In the genomic region with DNA sequence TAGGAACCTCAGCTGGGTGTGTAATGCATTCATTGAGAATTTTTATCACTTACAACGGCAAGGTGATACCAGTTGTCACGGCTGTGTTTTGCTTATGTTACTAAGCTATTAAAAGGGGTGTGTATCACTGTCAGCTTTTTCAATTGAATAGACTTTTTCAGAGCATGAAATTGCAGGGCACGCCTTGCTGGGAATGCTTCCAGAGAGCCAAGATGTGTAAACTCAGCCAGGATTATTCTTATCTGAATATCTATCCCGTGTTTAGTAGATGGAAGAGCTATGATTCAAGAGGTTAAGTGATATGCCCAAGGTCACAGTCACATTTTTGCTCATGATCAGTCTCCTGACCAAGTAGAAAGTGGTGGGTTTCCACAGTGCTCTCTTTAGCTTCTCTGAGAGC, we compare ENCODE assay signal across 15 cellular contexts. TPM values are rescaled to one million over a fixed set of nuclear protein-coding genes. Genes with fewer than 3 reads are reported as not detected.
A peak's percentile ranks its signal among the peaks of the same experiment; 100 is the strongest.
DNase-seq lines count a peak whose midpoint lies in the region; ATAC-seq, FAIRE-seq and TF ChIP-seq lines count a peak whose summit lies in the region.
"Had no signal": no experiment of that assay in that cellular context is flagged by ENCODE, and none has a peak within 500 bp of the region (broad histone marks: within the 10 kb centered on the region; RNA-seq: fewer than 3 reads in every experiment).

No MANE protein-coding gene starts in this region.

- no peak overlapping the region for H3K4me2 ChIP-seq in keratinocyte (ENCODE audit: control insufficient read depth, extremely low read depth, insufficient read depth, low read depth, low read length)
- H3K4me2 ChIP-seq: GM23338 had no signal

- DNase-seq in COLO829 (ENCODE audit: low spot score), result peak; percentile 88
- DNase-seq in NCI-H1092 treated with DMSO at 0.1 percent for 48 hours (lab: John Stamatoyannopoulos, UW), result peak; percentile 83
- peak; percentile 79 to 88 for DNase-seq in SJCRH30
- no peak for DNase-seq in keratinocyte (ENCODE audit: low read depth, low spot score)
- no peak for DNase-seq in NCI-H82 treated with DMSO at 0.1 percent for 48 hours (lab: John Stamatoyannopoulos, UW; ENCODE audit: unreplicated experiment)
- no peak for DNase-seq in NCI-H510A (lab: John Stamatoyannopoulos, UW)
- no peak for DNase-seq in hepatic stellate cell (ENCODE audit: low spot score)
- DNase-seq: activated CD4-positive, alpha-beta T cell treated with anti-CD3 and anti-CD28 coated beads for 4 hours; C1 segment of cervical spinal cord; left cardiac atrium; NCI-H524 treated with DMSO at 0.1 percent for 48 hours; stimulated activated CD8-positive, alpha-beta memory T cell treated with anti-CD3 and anti-CD28 coated beads, Interleukin-4, amount 100 ng/mL, for 48 hours had no signal

- no peaks in the 10 kb centered on the region; the same call in 1 of the 2 replicates for H3K9me3 ChIP-seq in SJCRH30 (replicated peaks)
- H3K9me3 ChIP-seq in keratinocyte (ENCODE audit: control insufficient read depth, low read depth, low read length), result no peaks in the 10 kb centered on the region
- H3K9me3 ChIP-seq: uterus had no signal

- no peak for TF ChIP-seq CTCF in keratinocyte (optimal IDR thresholded peaks at IDR 0.05 in 1 of 3, IDR thresholded peaks at IDR 0.05 in 1 of 3, conservative IDR thresholded peaks at IDR 0.05 in 1 of 3; ENCODE audit: extremely low read depth in 1 of 3, insufficient read depth in 2 of 3, low read length in 3 of 3)

- H3K27me3 ChIP-seq in SJCRH30 (no peaks in the 10 kb centered on the region; the same call in 1 of the 2 replicates), keratinocyte (ENCODE audit: control insufficient read depth, extremely low read depth, insufficient read depth, low read length) (no peaks in the 10 kb centered on the region)
- H3K27me3 ChIP-seq: uterus had no signal

- no peaks in the 10 kb centered on the region for H3K36me3 ChIP-seq in SJCRH30
- H3K36me3 ChIP-seq in keratinocyte (ENCODE audit: control insufficient read depth in 2 of 2, extremely low read depth in 1 of 2, insufficient read depth in 2 of 2, low read length in 2 of 2), result no peaks in the 10 kb centered on the region
- H3K36me3 ChIP-seq: uterus had no signal

- peak; percentile 44 for FAIRE-seq in keratinocyte (lab: Jason Lieb, UNC)

- H3K9me1 ChIP-seq in keratinocyte (ENCODE audit: control insufficient read depth, extremely low read depth, insufficient read depth, low read length), result no peaks in the 10 kb centered on the region

- no peak overlapping the region for H3K4me3 ChIP-seq in SJCRH30
- H3K4me3 ChIP-seq in keratinocyte (ENCODE audit: control insufficient read depth in 2 of 3, extremely low read depth in 1 of 3, insufficient read depth in 2 of 3, low read depth in 1 of 3, low read length in 3 of 3), result no peak overlapping the region
- H3K4me3 ChIP-seq: GM23338, uterus had no signal

- H3K4me1 ChIP-seq in SJCRH30, result peaks cover 11% of the 10 kb centered on the region
- peaks cover 15% of the 10 kb centered on the region for H3K4me1 ChIP-seq in keratinocyte (ENCODE audit: control insufficient read depth, extremely low read depth, insufficient read depth, low read length)
- H3K4me1 ChIP-seq: uterus had no signal

- dilution Hi-C loops in keratinocyte (cut with MboI; ENCODE audit: extremely low pct_ligation_motif_present, low sequenced_read_pairs), result no loop called here

- H3K79me2 ChIP-seq in keratinocyte (ENCODE audit: control insufficient read depth, insufficient read depth, low read length), result no peaks in the 10 kb centered on the region

- H3K27ac ChIP-seq in SJCRH30, result no peak overlapping the region
- no peak overlapping the region for H3K27ac ChIP-seq in keratinocyte (ENCODE audit: control insufficient read depth, insufficient read depth, low read length)
- H3K27ac ChIP-seq: uterus had no signal

- no peaks in the 10 kb centered on the region for H4K20me1 ChIP-seq in keratinocyte (ENCODE audit: control insufficient read depth, extremely low read depth, insufficient read depth, low read length)

- H2AFZ ChIP-seq in keratinocyte (ENCODE audit: control insufficient read depth, low read length), result no peak overlapping the region
- H2AFZ ChIP-seq: GM23338 had no signal

- H3K9ac ChIP-seq in keratinocyte (ENCODE audit: control insufficient read depth, extremely low read depth, insufficient read depth, low read length), result no peak overlapping the region

- no peak for ATAC-seq in GM18907 (IDR thresholded peaks at IDR 0.05; ENCODE audit: unreplicated experiment)
- ATAC-seq: GM23338, left cardiac atrium had no signal

RNA-seq across cellular contexts. Expression of gene TEKT3, which starts 6.6 kb away (rescaled TPM):
- not detected in 2 replicates for total RNA-seq in SJCRH30 (2014; rRNA removed; shearing (Covaris generic))
- 0.12 to 0.19 TPM (median 0.16 TPM) in 3 replicates for polyA plus RNA-seq in keratinocyte
- not detected for polyA plus RNA-seq in keratinocyte (2011; ENCODE audit: low read depth)
- polyA plus RNA-seq in keratinocyte (2011; cell fraction: cytosol; rRNA removed), result 0.26 TPM in 1 of 2 replicates, not detected in the other
- polyA plus RNA-seq in keratinocyte (2011; cell fraction: nucleus; rRNA removed), result 0.14 and 0.73 TPM in 2 replicates
- polyA plus RNA-seq in keratinocyte (2012; ENCODE audit: low replicate concordance), result not detected in 2 replicates
- not detected in 3 replicates for polyA minus RNA-seq in keratinocyte
- polyA minus RNA-seq in keratinocyte (2011; cell fraction: cytosol; rRNA and poly(A)+ RNA removed), result not detected
- not detected in 2 replicates for polyA minus RNA-seq in keratinocyte (2011; cell fraction: nucleus; rRNA and poly(A)+ RNA removed)

Comparison
In these comparisons a context has a peak if more than half of its experiments do, and no peak if none do; other contexts are left out.
1. DNase-seq: peak in COLO829 (single experiment), NCI-H1092 treated with DMSO at 0.1 percent for 48 hours (single experiment) and SJCRH30 (2 of 2); none in keratinocyte (single experiment), NCI-H82 treated with DMSO at 0.1 percent for 48 hours (single experiment), NCI-H510A (single experiment) and hepatic stellate cell (single experiment).